Comparison of ENCODE assay signal across 8 cellular contexts in the genomic region with DNA sequence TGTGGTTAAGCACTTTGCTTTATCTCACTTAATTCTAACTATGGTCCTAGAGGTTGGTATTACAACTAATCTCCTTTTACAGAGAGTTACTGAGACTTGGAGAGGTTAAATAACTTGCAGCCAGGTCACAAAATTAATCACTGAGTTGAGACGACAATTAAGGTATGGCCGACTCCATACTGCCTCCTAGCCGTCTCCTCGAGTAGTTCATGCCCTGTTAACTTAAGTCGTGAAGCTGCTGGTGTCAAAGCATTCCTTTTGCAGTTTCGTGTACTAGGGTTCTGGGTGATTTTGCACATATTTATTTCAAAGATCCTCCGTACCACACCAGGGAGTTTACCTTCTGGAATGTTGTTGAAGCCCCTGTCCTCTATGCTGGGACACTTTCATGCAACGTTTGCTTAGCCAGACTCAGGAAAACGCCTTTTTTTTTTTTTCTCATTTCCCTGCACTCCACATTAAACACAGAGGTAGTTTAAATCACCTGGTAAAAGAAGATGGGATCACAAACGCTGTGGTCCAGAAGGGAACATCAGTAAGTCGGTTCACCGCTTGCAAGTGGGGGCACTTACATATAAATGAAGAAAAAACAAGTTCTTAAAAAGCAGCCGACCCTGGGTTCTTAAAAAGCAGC. TPM values are rescaled to one million over a fixed set of nuclear protein-coding genes. Genes with fewer than 3 reads are reported as not detected.
A peak's percentile ranks its signal among the peaks of the same experiment; 100 is the strongest.
DNase-seq lines count a peak whose midpoint lies in the region; ATAC-seq and TF ChIP-seq lines count a peak whose summit lies in the region.

No MANE protein-coding gene starts in this region.

- peak overlapping the region; percentile 91 to 100 for H3K4me3 Mint-ChIP-seq in CD14-positive monocyte

- peak overlapping the region; percentile 82 for H3K27ac ChIP-seq in HL-60 (replicated peaks)
- peak overlapping the region; percentile 96 for H3K27ac ChIP-seq in muscle layer of colon (ENCODE audit: low read depth, low read length)

- peak overlapping the region; percentile 77 to 86 (median 85) for H3K27ac Mint-ChIP-seq in CD14-positive monocyte

- H3K4me3 ChIP-seq in HL-60 (replicated peaks; ENCODE audit: insufficient read depth, low read length) (peak overlapping the region; percentile 89), NT2/D1 (ENCODE audit: insufficient read length, low read depth) (peak overlapping the region; percentile 63), epithelial cell of esophagus (ENCODE audit: low read length) (peak overlapping the region; percentile 92), muscle layer of colon (ENCODE audit: low read depth in 1 of 2, low read length in 2 of 2) (peak overlapping the region; percentile 71 to 87)

- H3K9me3 ChIP-seq in NT2/D1 (ENCODE audit: insufficient read depth, low read length) (no peaks in the 10 kb centered on the region), muscle layer of colon (ENCODE audit: low read length) (no peaks in the 10 kb centered on the region)

- peaks cover 0 to 2% (median 0%) of the 10 kb centered on the region in 3 donors for H3K27me3 Mint-ChIP-seq in CD14-positive monocyte (ENCODE audit: low read depth in 3 of 3)

- no peaks in the 10 kb centered on the region for H3K36me3 ChIP-seq in NT2/D1 (ENCODE audit: insufficient read depth, insufficient read length, low read length)
- no peaks in the 10 kb centered on the region for H3K36me3 ChIP-seq in muscle layer of colon (ENCODE audit: insufficient read depth, low read length)

- no peaks in the 10 kb centered on the region for H3K9me3 Mint-ChIP-seq in CD14-positive monocyte

- ATAC-seq in GM19351 (IDR thresholded peaks at IDR 0.05; ENCODE audit: unreplicated experiment), result peak; percentile 29
- ATAC-seq in stimulated activated naive CD8-positive, alpha-beta T cell treated with anti-CD3 and anti-CD28 coated beads, Interleukin-15, Interleukin-2, amounts not matched to agents 100 U/mL and 50 U/mL, for 24 hours, result no peak

- intact Hi-C loops in CD14-positive monocyte (cut with micrococcal nuclease), result no loop called here

- peaks cover 28% of the 10 kb centered on the region for H3K4me1 Mint-ChIP-seq in CD14-positive monocyte

- peak; percentile 90 for TF ChIP-seq CTCF in CD14-positive monocyte (IDR thresholded peaks at IDR 0.05)
- TF ChIP-seq CTCF in HL-60 (IDR thresholded peaks at IDR 0.05; ENCODE audit: insufficient read depth, low read length), result peak; percentile 83
- peak; percentile 94 for TF ChIP-seq CTCF in epithelial cell of esophagus (IDR thresholded peaks at IDR 0.05; ENCODE audit: insufficient read depth, low read depth, low read length, missing control alignments)

- H3K9ac ChIP-seq in NT2/D1 (ENCODE audit: insufficient read length, low read depth), result peak overlapping the region; percentile 90
- H3K9ac ChIP-seq in muscle layer of colon (ENCODE audit: low read length), result peak overlapping the region; percentile 68

- DNase-seq in CD14-positive monocyte (ENCODE audit: low spot score), result peak; percentile 56
- DNase-seq in HL-60 (ENCODE audit: low read depth in 1 of 2, low spot score in 1 of 2), result peak; percentile 65 to 75
- peak; percentile 85 for DNase-seq in NT2/D1 (ENCODE audit: low read depth, low spot score)
- DNase-seq in activated CD8-positive, alpha-beta memory T cell treated with anti-CD3 and anti-CD28 coated beads, Interleukin-2, amount 50 U/mL, for 4 hours, result peak; percentile 71
- peak; percentile 85 for DNase-seq in epithelial cell of esophagus (ENCODE audit: low read depth)
- DNase-seq in stimulated activated naive CD8-positive, alpha-beta T cell treated with anti-CD3 and anti-CD28 coated beads, Interleukin-15, Interleukin-2, amounts not matched to agents 100 U/mL and 50 U/mL, for 24 hours, result peak; percentile 74

- H3K36me3 Mint-ChIP-seq in CD14-positive monocyte, result no peaks in the 10 kb centered on the region

- H3K27me3 ChIP-seq in HL-60 (ENCODE audit: insufficient read depth, poor library complexity, severe bottlenecking), result no peaks in the 10 kb centered on the region
- no peaks in the 10 kb centered on the region for H3K27me3 ChIP-seq in NT2/D1 (ENCODE audit: insufficient read depth, insufficient read length)
- H3K27me3 ChIP-seq in muscle layer of colon (ENCODE audit: control insufficient read depth in 1 of 2, insufficient read depth in 2 of 2, low read length in 2 of 2), result no peaks in the 10 kb centered on the region

- H3K4me1 ChIP-seq in NT2/D1 (ENCODE audit: insufficient read depth, insufficient read length) (no peaks in the 10 kb centered on the region), muscle layer of colon (ENCODE audit: insufficient read depth, low read length) (peaks cover 25% of the 10 kb centered on the region)

RNA-seq across cellular contexts. Expression of gene NEK7, which starts 0.6 kb away (rescaled TPM):
- polyA plus RNA-seq in CD14-positive monocyte, result 10 to 100 TPM; 46.5 to 50.1 TPM
